ENCODE assay signal across 8 cellular contexts in the genomic region with DNA sequence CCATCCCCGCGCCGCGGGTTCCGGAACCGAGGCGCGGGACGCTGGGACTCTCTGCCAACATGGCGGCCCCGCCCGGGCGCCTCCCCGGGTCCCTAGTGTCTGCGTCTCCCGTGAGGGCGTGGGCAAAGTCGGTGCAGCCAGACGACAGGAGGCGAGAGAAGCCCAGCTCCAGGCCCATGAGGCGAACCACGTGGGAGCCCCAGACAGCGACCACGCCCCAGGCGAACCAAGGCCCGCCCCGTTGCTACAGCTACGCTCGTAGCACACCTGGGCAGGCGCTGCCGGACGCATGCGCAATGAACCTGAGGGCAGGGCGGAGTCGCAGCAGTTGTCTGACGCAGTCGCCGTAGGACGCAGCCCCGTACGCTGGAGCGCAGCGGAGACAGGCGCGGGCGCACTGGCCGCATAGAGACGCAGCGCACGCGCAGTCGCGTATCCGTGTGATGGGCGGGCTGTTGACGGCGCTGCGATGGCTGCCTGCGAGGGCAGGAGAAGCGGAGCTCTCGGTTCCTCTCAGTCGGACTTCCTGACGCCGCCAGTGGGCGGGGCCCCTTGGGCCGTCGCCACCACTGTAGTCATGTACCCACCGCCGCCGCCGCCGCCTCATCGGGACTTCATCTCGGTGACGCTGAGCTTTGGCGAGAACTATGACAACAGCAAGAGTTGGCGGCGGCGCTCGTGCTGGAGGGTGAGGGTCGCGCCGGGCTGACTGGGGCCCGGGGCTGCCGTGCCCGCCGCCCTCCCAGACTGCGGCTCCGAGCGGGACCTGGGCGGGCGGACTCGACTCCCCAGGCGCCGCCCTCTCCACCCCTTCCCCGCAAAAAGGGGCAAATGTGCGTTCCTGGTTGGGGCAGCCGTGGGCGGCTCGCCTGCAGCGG. TPM values are rescaled to one million over a fixed set of nuclear protein-coding genes. Genes with fewer than 3 reads are reported as not detected.
DNase-seq lines count a peak whose midpoint lies in the region; ATAC-seq and TF ChIP-seq lines count a peak whose summit lies in the region.

A gene (plus strand): TSS at position 455 of the 878 bp plus-strand sequence. CDS start 15 bp downstream, at position 470.

- intact Hi-C loops in activated B cell treated with CpG ODN at 0.5 μM for 24 hours (cut with micrococcal nuclease): loop anchor here (1.0 to 5.0 kb wide), 8 partner anchors 9 to 466 kb away; a partner anchor contains a TSS

- H3K27me3 Mint-ChIP-seq in activated B cell treated with CpG ODN at 0.5 μM for 24 hours (no peaks in the 10 kb centered on the region), immature natural killer cell (ENCODE audit: low read depth in 3 of 3) (peaks cover 4 to 8% (median 5%) of the 10 kb centered on the region in 3 donors)

- TF ChIP-seq POLR2A in GM18951 (IDR thresholded peaks at IDR 0.05; ENCODE audit: extremely low read depth, insufficient read depth, insufficient read length): peak; percentile 73

- H3K27ac Mint-ChIP-seq in activated B cell treated with CpG ODN at 0.5 μM for 24 hours (peak within 1 kb of the TSS; percentile 97), immature natural killer cell (peak within 1 kb of the TSS; percentile 90 to 96 (median 93))

- H3K4me3 Mint-ChIP-seq in activated B cell treated with CpG ODN at 0.5 μM for 24 hours: peak within 1 kb of the TSS; percentile 93
- peak within 1 kb of the TSS; percentile 85 to 91 (median 89) for H3K4me3 Mint-ChIP-seq in immature natural killer cell

- POLR2A ChIA-PET in activated B cell treated with CpG ODN at 0.5 μM for 24 hours (lab: Charles Lee): interaction anchor here (0.6 to 2.8 kb wide), 37 partner anchors 9 to 345 kb away, joined by 3 to 40 read pairs (median 4); a partner anchor contains a TSS

- ATAC-seq in HG03196 (IDR thresholded peaks at IDR 0.05; ENCODE audit: unreplicated experiment) (peak; percentile 71), activated B cell treated with CpG ODN at 0.5 μM for 24 hours (ENCODE audit: low read depth) (peak; percentile 77)

- H3K9me3 Mint-ChIP-seq in activated B cell treated with CpG ODN at 0.5 μM for 24 hours (no peaks in the 10 kb centered on the region), immature natural killer cell (no peaks in the 10 kb centered on the region)

- CTCF ChIA-PET in activated B cell treated with CpG ODN at 0.5 μM for 24 hours (lab: Charles Lee): interaction anchor here (0.8 to 2.1 kb wide), 10 partner anchors 9 to 345 kb away, joined by 3 to 7 read pairs (median 4); a partner anchor contains a TSS

- no peak for TF ChIP-seq CTCF in activated B cell treated with CpG ODN at 0.5 μM for 24 hours (IDR thresholded peaks at IDR 0.05)

- H3K36me3 Mint-ChIP-seq in activated B cell treated with CpG ODN at 0.5 μM for 24 hours (ENCODE audit: low read depth) (peaks cover 31% of the 10 kb centered on the region), immature natural killer cell (peaks cover 0 to 7% (median 4%) of the 10 kb centered on the region in 3 donors)

- in situ Hi-C loops in GM18951 (cut with MboI; ENCODE audit: low sequenced_read_pairs, unreplicated experiment): no loop called here

- peak; percentile 99 for DNase-seq in AG08395 (ENCODE audit: low spot score)
- DNase-seq in NCI-H345 (lab: John Stamatoyannopoulos, UW): peak; percentile 99
- peak; percentile 98 for DNase-seq in activated B cell treated with CpG ODN at 0.5 μM for 24 hours
- peak; percentile 68 to 98 (median 95) for DNase-seq in caudate nucleus (lab: John Stamatoyannopoulos, UW)
- peak; percentile 98 to 99 (median 99) for DNase-seq in immature natural killer cell
- peak; percentile 94 for DNase-seq in smooth muscle cell of the brain vasculature (ENCODE audit: low read depth, low spot score)

- H3K4me1 Mint-ChIP-seq in activated B cell treated with CpG ODN at 0.5 μM for 24 hours (peaks cover 49% of the 10 kb centered on the region), immature natural killer cell (peaks cover 19 to 28% of the 10 kb centered on the region in 2 donors)

- peak within 1 kb of the TSS; percentile 91 for H3K27ac ChIP-seq in caudate nucleus (ENCODE audit: low read depth, low read length)

RNA-seq across cellular contexts. Expression of the gene that starts here (rescaled TPM):
- total RNA-seq in activated B cell treated with CpG ODN at 0.5 μM for 24 hours: 33.6 and 37.7 TPM in 2 replicates
- polyA plus RNA-seq in immature natural killer cell: 10 to 100 TPM; 59.7 to 71.8 (median 66.1) TPM

Comparison
In these comparisons a context has a peak if more than half of its experiments do, and no peak if none do; other contexts are left out.
1. Peak in every context shown above with its lines: DNase-seq, ATAC-seq and H3K27ac ChIP-seq.